ENCODE assay signal across 18 cellular contexts in the genomic region with DNA sequence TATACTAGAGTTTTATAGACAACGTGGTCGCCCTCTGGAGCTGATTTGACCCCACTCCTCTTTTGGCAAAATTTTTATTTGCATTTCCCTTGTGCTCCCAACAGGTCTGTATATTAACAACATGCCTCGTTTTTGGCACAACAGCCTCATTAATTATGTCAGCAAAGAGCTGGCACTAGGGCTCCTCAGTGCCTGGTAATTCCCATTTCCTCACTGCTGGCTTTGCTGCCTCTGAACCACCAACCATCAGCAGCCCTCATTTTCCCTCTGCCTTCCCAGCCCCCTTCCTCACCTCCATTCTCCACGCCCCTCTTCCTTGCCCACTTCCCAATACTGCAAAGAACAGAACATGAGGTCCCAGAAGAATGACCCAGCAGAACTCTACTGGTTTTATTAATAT.
"Had no signal": no experiment of that assay in that cellular context is flagged by ENCODE, and none has a peak within 500 bp of the region (broad histone marks: within the 10 kb centered on the region; RNA-seq: fewer than 3 reads in every experiment).

No MANE protein-coding gene starts in this region.

- H3K27me3 ChIP-seq: right atrium auricular region had no signal

- H3K4me3 Mint-ChIP-seq: activated CD4-positive, alpha-beta T cell treated with anti-CD3 and anti-CD28 coated beads, Interleukin-2, amount 10 ng/mL, durations not matched to agents 24 days and 14 days; natural killer cell treated with Interleukin-12 subunit alpha and Interleukin-12 subunit beta and Interleukin-15 and Interleukin-18, amount 100 ng/mL, for 72 hours had no signal

- ATAC-seq: activated CD8-positive, alpha-beta T cell treated with anti-CD3 and anti-CD28 coated beads, Interleukin-2, amount 10 ng/mL, durations not matched to agents 7 days and 5 days; effector memory CD8-positive, alpha-beta T cell; natural killer cell treated with Interleukin-12 subunit alpha and Interleukin-12 subunit beta and Interleukin-15 and Interleukin-18, amount 100 ng/mL, for 72 hours had no signal

- H3K36me3 ChIP-seq: adrenal gland, right atrium auricular region, suprapubic skin had no signal

- H3K36me3 Mint-ChIP-seq: activated naive CD4-positive, alpha-beta T cell treated with anti-CD3 and anti-CD28 coated beads, Interleukin-2, amount 10 ng/mL, durations not matched to agents 7 days and 5 days; natural killer cell treated with Interleukin-12 subunit alpha and Interleukin-12 subunit beta and Interleukin-15 and Interleukin-18, amount 100 ng/mL, for 72 hours had no signal

- H3K4me3 ChIP-seq: adrenal gland, right atrium auricular region, suprapubic skin had no signal

- H3K27ac Mint-ChIP-seq: activated CD4-positive, alpha-beta T cell treated with anti-CD3 and anti-CD28 coated beads, Interleukin-2, amount 10 ng/mL, durations not matched to agents 24 days and 14 days; activated CD8-positive, alpha-beta T cell treated with anti-CD3 and anti-CD28 coated beads, Interleukin-2, amount 10 ng/mL, durations not matched to agents 7 days and 5 days; activated naive CD4-positive, alpha-beta T cell treated with anti-CD3 and anti-CD28 coated beads, Interleukin-2, amount 10 ng/mL, durations not matched to agents 7 days and 5 days; activated T-helper 2 cell treated with anti-CD3 and anti-CD28 coated beads, Interferon-gamma antibody, Interleukin-2, Interleukin-4, amounts not matched to agents 10 μg/mL and 5 μg/mL and 100 μg/mL, durations not matched to agents 14 hours and 24 hours and 36 hours; effector memory CD8-positive, alpha-beta T cell; natural killer cell treated with Interleukin-12 subunit alpha and Interleukin-12 subunit beta and Interleukin-15 and Interleukin-18, amount 100 ng/mL, for 72 hours; progenitor cell of endocrine pancreas had no signal

- H3K27ac ChIP-seq: adrenal gland, right atrium auricular region, suprapubic skin had no signal

- DNase-seq: activated CD4-positive, alpha-beta T cell treated with anti-CD3 and anti-CD28 coated beads, Interleukin-2, amount 10 ng/mL, durations not matched to agents 24 days and 14 days; activated CD8-positive, alpha-beta T cell treated with anti-CD3 and anti-CD28 coated beads, Interleukin-2, amount 10 ng/mL, durations not matched to agents 7 days and 5 days; activated naive CD4-positive, alpha-beta T cell treated with anti-CD3 and anti-CD28 coated beads, Interleukin-2, amount 10 ng/mL, durations not matched to agents 7 days and 5 days; adrenal gland; dermis blood vessel endothelial cell; effector memory CD8-positive, alpha-beta T cell; foreskin melanocyte; left ventricle myocardium superior; mesenchymal stem cell; occipital lobe; stimulated activated CD4-positive, alpha-beta T cell treated with anti-CD3 and anti-CD28 coated beads, Interleukin-2, amount 100 ng/mL, for 48 hours; stimulated activated naive CD4-positive, alpha-beta T cell treated with Interleukin-2 at 50 U/mL for 16 hours; trophoblast cell had no signal

- H3K9me3 ChIP-seq: adrenal gland, right atrium auricular region, suprapubic skin had no signal

- H3K9me3 Mint-ChIP-seq: activated CD4-positive, alpha-beta T cell treated with anti-CD3 and anti-CD28 coated beads, Interleukin-2, amount 10 ng/mL, durations not matched to agents 24 days and 14 days; activated naive CD4-positive, alpha-beta T cell treated with anti-CD3 and anti-CD28 coated beads, Interleukin-2, amount 10 ng/mL, durations not matched to agents 7 days and 5 days; activated T-helper 2 cell treated with anti-CD3 and anti-CD28 coated beads, Interferon-gamma antibody, Interleukin-2, Interleukin-4, amounts not matched to agents 10 μg/mL and 5 μg/mL and 100 μg/mL, durations not matched to agents 14 hours and 24 hours and 36 hours; natural killer cell treated with Interleukin-12 subunit alpha and Interleukin-12 subunit beta and Interleukin-15 and Interleukin-18, amount 100 ng/mL, for 72 hours had no signal
